In genomic region chr7:157208758-157209413, GRCh38 we compare ENCODE assay signal across 24 cellular contexts.
DNase-seq lines count a peak whose midpoint lies in the region; ATAC-seq, FAIRE-seq and TF ChIP-seq lines count a peak whose summit lies in the region.
"Had no signal": no experiment of that assay in that cellular context is flagged by ENCODE, and none has a peak within 500 bp of the region (broad histone marks: within the 10 kb centered on the region; RNA-seq: fewer than 3 reads in every experiment).

No MANE protein-coding gene starts in this region.

- peak overlapping the region; percentile 47; the same call in 1 of the 2 replicates for H3K27ac Mint-ChIP-seq in WTC11
- H3K27ac Mint-ChIP-seq in stimulated activated naive B cell treated with anti-CD40 and anti-IgM and Interleukin-4, amounts not matched to agents 10 μg/mL and 1 μg/mL and 100 μg/mL, for 72 hours: no peak overlapping the region
- H3K27ac Mint-ChIP-seq: CD4-positive, alpha-beta memory T cell had no signal

- TF ChIP-seq CTCF in D721Med (IDR thresholded peaks at IDR 0.05; ENCODE audit: insufficient read depth, missing control alignments) (no peak), WTC11 (IDR thresholded peaks at IDR 0.05) (no peak), ascending aorta (IDR thresholded peaks at IDR 0.05) (no peak)

- peaks cover 7 to 35% of the 10 kb centered on the region in 2 donors for H3K36me3 ChIP-seq in ascending aorta

- no peak overlapping the region for H3K4me3 Mint-ChIP-seq in WTC11
- no peak overlapping the region for H3K4me3 Mint-ChIP-seq in stimulated activated naive B cell treated with anti-CD40 and anti-IgM and Interleukin-4, amounts not matched to agents 10 μg/mL and 1 μg/mL and 100 μg/mL, for 72 hours
- H3K4me3 Mint-ChIP-seq: CD4-positive, alpha-beta memory T cell had no signal

- no peaks in the 10 kb centered on the region for H3K4me1 ChIP-seq in ascending aorta

- no peaks in the 10 kb centered on the region for H3K9me3 ChIP-seq in ascending aorta

- POLR2A ChIA-PET in WTC11 (lab: Charles Lee): no interaction called here

- CTCF ChIA-PET in WTC11 (lab: Charles Lee): no interaction called here

- no peaks in the 10 kb centered on the region for H3K27me3 Mint-ChIP-seq in WTC11 (ENCODE audit: low read depth)
- no peaks in the 10 kb centered on the region for H3K27me3 Mint-ChIP-seq in stimulated activated naive B cell treated with anti-CD40 and anti-IgM and Interleukin-4, amounts not matched to agents 10 μg/mL and 1 μg/mL and 100 μg/mL, for 72 hours
- H3K27me3 Mint-ChIP-seq: CD4-positive, alpha-beta memory T cell had no signal

- H3K4me1 Mint-ChIP-seq in WTC11: no peaks in the 10 kb centered on the region
- peaks cover 0 to 1% of the 10 kb centered on the region in 2 donors for H3K4me1 Mint-ChIP-seq in stimulated activated naive B cell treated with anti-CD40 and anti-IgM and Interleukin-4, amounts not matched to agents 10 μg/mL and 1 μg/mL and 100 μg/mL, for 72 hours

- peak; percentile 83 for FAIRE-seq in D721Med (lab: Jason Lieb, UNC)
- FAIRE-seq: GM12892 had no signal

- intact Hi-C loops in ascending aorta (cut with DNase I): no loop called here

- H3K27me3 ChIP-seq in ascending aorta: no peaks in the 10 kb centered on the region

- no peak overlapping the region for H3K27ac ChIP-seq in ascending aorta

- no peak for ATAC-seq in WTC11
- no peak for ATAC-seq in stimulated activated naive B cell treated with anti-CD40 and anti-IgM and Interleukin-4, amounts not matched to agents 10 μg/mL and 1 μg/mL and 100 μg/mL, for 72 hours (replicated peaks)
- ATAC-seq: PC-3, SK-N-SH treated with all-trans-retinoic acid at 6 μM for 48 hours had no signal

- H3K36me3 Mint-ChIP-seq in WTC11: peaks cover 45% of the 10 kb centered on the region
- peaks cover 23 to 44% of the 10 kb centered on the region in 2 donors for H3K36me3 Mint-ChIP-seq in stimulated activated naive B cell treated with anti-CD40 and anti-IgM and Interleukin-4, amounts not matched to agents 10 μg/mL and 1 μg/mL and 100 μg/mL, for 72 hours

- no peak for DNase-seq in D721Med (ENCODE audit: insufficient read length, low spot score)
- peak; percentile 82 for DNase-seq in DMS79 treated with DMSO at 0.1 percent for 48 hours (lab: John Stamatoyannopoulos, UW)
- DNase-seq in WTC11 (ENCODE audit: low spot score): no peak
- peak; percentile 2 for DNase-seq in left kidney (ENCODE audit: low read depth, low spot score)
- no peak for DNase-seq in ascending aorta (ENCODE audit: low spot score in 2 of 2)
- DNase-seq in stimulated activated naive B cell treated with anti-CD40 and anti-IgM and Interleukin-4, amounts not matched to agents 10 μg/mL and 1 μg/mL and 100 μg/mL, for 72 hours: no peak
- no peak for DNase-seq in H4 (ENCODE audit: low spot score)
- DNase-seq: C1 segment of cervical spinal cord; CD4-positive, alpha-beta memory T cell; COR-L47; DMS 273 treated with DMSO at 0.1 percent for 48 hours; DND-41; H7; Kasumi-1; NCI-H1105 treated with DMSO at 0.1 percent for 48 hours; NCI-H1694; NCI-H2029 treated with DMSO at 0.1 percent for 48 hours; NCI-H446; NCI-H526; NCI-H82; NK-92 treated with Interleukin-12 subunit alpha and Interleukin-12 subunit beta, amount 100 ng/mL, for 24 hours; PC-3 had no signal

- H3K9me3 Mint-ChIP-seq in WTC11: no peaks in the 10 kb centered on the region
- no peaks in the 10 kb centered on the region for H3K9me3 Mint-ChIP-seq in stimulated activated naive B cell treated with anti-CD40 and anti-IgM and Interleukin-4, amounts not matched to agents 10 μg/mL and 1 μg/mL and 100 μg/mL, for 72 hours
- H3K9me3 Mint-ChIP-seq: CD4-positive, alpha-beta memory T cell had no signal

- no peak overlapping the region for H3K4me3 ChIP-seq in ascending aorta

TF ChIP-seq in WTC11, 78 proteins besides CTCF, POLR2A, EP300 and RAD21:
- TF ChIP-seq ZNF532 (CRISPR knock-in tag; IDR thresholded peaks at IDR 0.05; ENCODE audit: borderline replicate concordance) (no peak), MXD4 (CRISPR knock-in tag; IDR thresholded peaks at IDR 0.05; ENCODE audit: borderline replicate concordance) (no peak), ZNF219 (CRISPR knock-in tag; IDR thresholded peaks at IDR 0.05; ENCODE audit: borderline replicate concordance) (no peak)
- TF ChIP-seq, protein P1, sequence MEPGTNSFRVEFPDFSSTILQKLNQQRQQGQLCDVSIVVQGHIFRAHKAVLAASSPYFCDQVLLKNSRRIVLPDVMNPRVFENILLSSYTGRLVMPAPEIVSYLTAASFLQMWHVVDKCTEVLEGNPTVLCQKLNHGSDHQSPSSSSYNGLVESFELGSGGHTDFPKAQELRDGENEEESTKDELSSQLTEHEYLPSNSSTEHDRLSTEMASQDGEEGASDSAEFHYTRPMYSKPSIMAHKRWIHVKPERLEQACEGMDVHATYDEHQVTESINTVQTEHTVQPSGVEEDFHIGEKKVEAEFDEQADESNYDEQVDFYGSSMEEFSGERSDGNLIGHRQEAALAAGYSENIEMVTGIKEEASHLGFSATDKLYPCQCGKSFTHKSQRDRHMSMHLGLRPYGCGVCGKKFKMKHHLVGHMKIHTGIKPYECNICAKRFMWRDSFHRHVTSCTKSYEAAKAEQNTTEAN (CRISPR knock-in tag; IDR thresholded peaks at IDR 0.05): no peak

Comparison
In these comparisons a context has a peak if more than half of its experiments do, and no peak if none do; other contexts are left out.
1. DNase-seq: peak in DMS79 treated with DMSO at 0.1 percent for 48 hours (single experiment) and left kidney (single experiment); none in D721Med (single experiment), WTC11 (single experiment), ascending aorta (0 of 2), stimulated activated naive B cell treated with anti-CD40 and anti-IgM and Interleukin-4, amounts not matched to agents 10 μg/mL and 1 μg/mL and 100 μg/mL, for 72 hours (single experiment) and H4 (single experiment).